In the genomic region with DNA sequence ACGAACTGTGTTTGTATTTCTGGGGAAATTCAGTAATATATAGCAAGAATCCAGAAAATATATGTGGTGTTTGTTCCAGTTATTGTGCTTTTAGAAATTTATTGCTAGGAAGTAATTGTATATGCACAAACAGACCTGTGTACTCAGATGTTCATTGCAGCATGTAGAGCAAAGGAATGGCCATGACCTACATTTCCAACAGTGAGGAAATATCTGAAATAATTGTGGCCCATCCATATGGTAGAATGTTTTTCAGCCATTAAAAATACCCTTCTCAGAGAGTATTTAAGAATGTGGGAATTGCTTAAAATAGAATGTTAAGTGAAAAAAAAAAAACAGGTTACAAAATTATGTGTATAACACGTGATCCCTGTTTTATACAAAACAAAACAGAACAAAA, we compare ENCODE assay signal across 28 cellular contexts.
DNase-seq lines count a peak whose midpoint lies in the region; ATAC-seq, FAIRE-seq and TF ChIP-seq lines count a peak whose summit lies in the region.
"Had no signal": no experiment of that assay in that cellular context is flagged by ENCODE, and none has a peak within 500 bp of the region (broad histone marks: within the 10 kb centered on the region; RNA-seq: fewer than 3 reads in every experiment).

No MANE protein-coding gene starts in this region.

- no peak for ATAC-seq in IMR-90 (ENCODE audit: low read depth)
- no peak for ATAC-seq in psoas muscle
- ATAC-seq: CD8-positive, alpha-beta T cell; Right ventricle myocardium inferior had no signal

- H2BK5ac ChIP-seq in IMR-90 (ENCODE audit: low read depth, low read length, poor library complexity, severe bottlenecking), result no peak overlapping the region

- no peaks in the 10 kb centered on the region for H3K79me1 ChIP-seq in IMR-90 (ENCODE audit: low read depth in 1 of 2, low read length in 2 of 2)

- H3K9me1 ChIP-seq in IMR-90 (ENCODE audit: insufficient read depth, low read length), result no peaks in the 10 kb centered on the region

- no peak overlapping the region for H3K14ac ChIP-seq in IMR-90 (replicated peaks; ENCODE audit: low read depth, low read length)

- POLR2A ChIA-PET in IMR-90 (lab: Charles Lee; ENCODE audit: unreplicated experiment), result no interaction called here

- in situ Hi-C loops in IMR-90 (cut with MboI; ENCODE audit: low sequenced_read_pairs), result no loop called here

- dilution Hi-C loops in IMR-90 (cut with HindIII; ENCODE audit: low sequenced_read_pairs, unreplicated experiment), result no loop called here

- H4K8ac ChIP-seq in IMR-90 (ENCODE audit: low read depth in 2 of 2, low read length in 2 of 2), result no peak overlapping the region

- H2AFZ ChIP-seq in IMR-90 (replicated peaks; ENCODE audit: low read length, poor library complexity), result no peak overlapping the region
- H2AFZ ChIP-seq: GM23248, PC-9 had no signal

- no peak overlapping the region for H2AK9ac ChIP-seq in IMR-90 (replicated peaks; ENCODE audit: low read depth, low read length, poor library complexity)

- no peak for TF ChIP-seq CTCF in AG10803 (conservative IDR thresholded peaks at IDR 0.05; ENCODE audit: low read length)
- TF ChIP-seq CTCF in IMR-90 (conservative IDR thresholded peaks at IDR 0.05; ENCODE audit: low read depth, low read length), result no peak
- TF ChIP-seq CTCF in psoas muscle (IDR thresholded peaks at IDR 0.05), result no peak
- no peak for TF ChIP-seq CTCF in sigmoid colon (IDR thresholded peaks at IDR 0.05)

- no peak overlapping the region for H3K27ac ChIP-seq in IMR-90 (ENCODE audit: insufficient read depth, low read length)
- no peak overlapping the region for H3K27ac ChIP-seq in psoas muscle
- no peak overlapping the region for H3K27ac ChIP-seq in sigmoid colon
- H3K27ac ChIP-seq: C4-2B, GM23248, KMS-11, PC-9, SJCRH30 had no signal

- TF ChIP-seq POLR2A in IMR-90 (IDR thresholded peaks at IDR 0.05; ENCODE audit: low read depth, low read length) (no peak), sigmoid colon (IDR thresholded peaks at IDR 0.05) (no peak)

- no peaks in the 10 kb centered on the region for H3K9me3 ChIP-seq in IMR-90 (ENCODE audit: control insufficient read depth, insufficient read depth, low read length)
- H3K9me3 ChIP-seq in psoas muscle, result no peaks in the 10 kb centered on the region
- H3K9me3 ChIP-seq in sigmoid colon, result no peaks in the 10 kb centered on the region
- H3K9me3 ChIP-seq: HAP-1, SJCRH30 had no signal

- no peak overlapping the region for H2BK120ac ChIP-seq in IMR-90 (ENCODE audit: low read depth, low read length)

- no TSS peak for BruUV-seq in IMR-90 (replicated peaks; lab: Mats Ljungman, UMichigan)

- no peak overlapping the region for H3K23ac ChIP-seq in IMR-90 (ENCODE audit: low read depth, low read length)

- CTCF ChIA-PET in IMR-90 (lab: Yijun Ruan, JAX), result interaction anchor here (0.7 to 0.9 kb wide), 2 partner anchors 141 to 236 kb away, joined by 3 to 4 read pairs; no protein-coding TSS in a partner anchor

- intact Hi-C loops in IMR-90 (cut with micrococcal nuclease) (no loop called here), psoas muscle (cut with DNase I) (no loop called here), sigmoid colon (cut with DNase I) (no loop called here)

- H3K36me3 ChIP-seq in IMR-90 (ENCODE audit: control insufficient read depth, insufficient read depth, low read length) (no peaks in the 10 kb centered on the region), psoas muscle (ENCODE audit: insufficient read depth in 1 of 2, low read depth in 1 of 2) (no peaks in the 10 kb centered on the region), sigmoid colon (no peaks in the 10 kb centered on the region)
- H3K36me3 ChIP-seq: HAP-1, SJCRH30 had no signal

- no CpG with 5 or more reads among the region's 2 CpGs for WGBS in IMR-90 (ENCODE audit: extremely low coverage in 2 of 2, insufficient read length in 1 of 2), 2 experiments
- WGBS in psoas muscle, 3 donors, result 74 to 82% (median 76%) methylated on average over 2 of the region's 2 CpGs
- WGBS in sigmoid colon, 2 donors, result 83 to 84% methylated on average over 2 of the region's 2 CpGs

- H2BK20ac ChIP-seq in IMR-90 (ENCODE audit: low read depth, low read length), result no peak overlapping the region

- H4K20me1 ChIP-seq in IMR-90 (ENCODE audit: insufficient read depth, low read length), result no peaks in the 10 kb centered on the region

- H3K27me3 ChIP-seq in IMR-90 (ENCODE audit: control insufficient read depth, insufficient read depth, low read length) (no peaks in the 10 kb centered on the region), psoas muscle (ENCODE audit: insufficient read depth in 3 of 3, low read length in 2 of 3) (no peaks in the 10 kb centered on the region), sigmoid colon (no peaks in the 10 kb centered on the region)
- H3K27me3 ChIP-seq: SJCRH30 had no signal

- DNase-seq in AG10803 (ENCODE audit: low read depth), result peak; percentile 88
- DNase-seq in IMR-90, result peak; percentile 62
- peak; percentile 17 for DNase-seq in cerebellum (ENCODE audit: low spot score)
- no peak for DNase-seq in activated CD4-positive, CD25-positive, alpha-beta regulatory T cell (lab: John Stamatoyannopoulos, UW)
- no peak for DNase-seq in effector CD4-positive, alpha-beta T cell
- DNase-seq in psoas muscle, result no peak
- no peak for DNase-seq in sigmoid colon
- DNase-seq: CD8-positive, alpha-beta T cell; DND-41; GM23248; HFFc6; MM.1S; NCI-H1048; NCI-H1417; NCI-H1694; NCI-H2029 treated with DMSO at 0.1 percent for 48 hours; NCI-H446 treated with DMSO at 0.1 percent for 48 hours; NCI-H526; NCI-H82; NK-92 treated with Interleukin-12 subunit alpha and Interleukin-12 subunit beta, amount 100 ng/mL, for 24 hours; PC-9; SJCRH30 had no signal

- H3K56ac ChIP-seq in IMR-90 (ENCODE audit: extremely low read depth, insufficient read depth, low read length), result no peak overlapping the region

- no peak overlapping the region for H3K9ac ChIP-seq in IMR-90 (ENCODE audit: low read depth, low read length)
- H3K9ac ChIP-seq: GM23248, KMS-11 had no signal

- H3K4ac ChIP-seq in IMR-90 (ENCODE audit: low read depth, low read length), result no peak overlapping the region

- no peak overlapping the region for H3K18ac ChIP-seq in IMR-90 (ENCODE audit: low read depth, low read length)

- no peak for TF ChIP-seq RAD21 in IMR-90 (IDR thresholded peaks at IDR 0.05; ENCODE audit: low read length)

- no peak overlapping the region for H2BK15ac ChIP-seq in IMR-90 (ENCODE audit: low read depth, low read length)

- H4K91ac ChIP-seq in IMR-90 (ENCODE audit: insufficient read depth, low read depth, low read length), result no peak overlapping the region

- H4K5ac ChIP-seq in IMR-90 (ENCODE audit: low read depth, low read length), result no peak overlapping the region

- H3K4me2 ChIP-seq in IMR-90 (ENCODE audit: low read depth, low read length), result no peak overlapping the region
- H3K4me2 ChIP-seq: KMS-11, PC-9 had no signal

- no peak overlapping the region for H2AK5ac ChIP-seq in IMR-90 (ENCODE audit: low read depth, low read length)

- peak; percentile 9 for FAIRE-seq in islet of Langerhans (lab: Jason Lieb, UNC)
- FAIRE-seq: GM18507 had no signal

- H3K4me3 ChIP-seq in AG10803 (ENCODE audit: low read length) (no peak overlapping the region), IMR-90 (ENCODE audit: insufficient read depth, low read depth, low read length) (no peak overlapping the region), psoas muscle (no peak overlapping the region), sigmoid colon (no peak overlapping the region)
- H3K4me3 ChIP-seq: GM23248, HAP-1, PC-9, SJCRH30 had no signal

- H3K4me1 ChIP-seq in IMR-90 (ENCODE audit: control insufficient read depth, insufficient read depth, low read length), result peaks cover 15% of the 10 kb centered on the region
- peaks cover 10% of the 10 kb centered on the region for H3K4me1 ChIP-seq in psoas muscle
- H3K4me1 ChIP-seq in sigmoid colon, result peaks cover 0 to 37% (median 25%) of the 10 kb centered on the region in 4 donors

- TF ChIP-seq EP300 in sigmoid colon (IDR thresholded peaks at IDR 0.05), result no peak

TF ChIP-seq in IMR-90, 13 proteins besides CTCF, POLR2A, EP300 and RAD21:
- no peak for TF ChIP-seq RCOR1 (IDR thresholded peaks at IDR 0.05; ENCODE audit: insufficient replicate concordance, low read length)
- no peak for TF ChIP-seq CHD1 (IDR thresholded peaks at IDR 0.05; ENCODE audit: low read depth, low read length)
- TF ChIP-seq CEBPB (IDR thresholded peaks at IDR 0.05; ENCODE audit: low read depth, low read length), result no peak
- TF ChIP-seq NFE2L2 (IDR thresholded peaks at IDR 0.05; ENCODE audit: low read depth, low read length), result no peak
- no peak for TF ChIP-seq FOS (IDR thresholded peaks at IDR 0.05; ENCODE audit: low read depth, low read length)
- TF ChIP-seq MXI1 (IDR thresholded peaks at IDR 0.05; ENCODE audit: borderline replicate concordance, low read depth, low read length), result no peak
- TF ChIP-seq, protein P1, sequence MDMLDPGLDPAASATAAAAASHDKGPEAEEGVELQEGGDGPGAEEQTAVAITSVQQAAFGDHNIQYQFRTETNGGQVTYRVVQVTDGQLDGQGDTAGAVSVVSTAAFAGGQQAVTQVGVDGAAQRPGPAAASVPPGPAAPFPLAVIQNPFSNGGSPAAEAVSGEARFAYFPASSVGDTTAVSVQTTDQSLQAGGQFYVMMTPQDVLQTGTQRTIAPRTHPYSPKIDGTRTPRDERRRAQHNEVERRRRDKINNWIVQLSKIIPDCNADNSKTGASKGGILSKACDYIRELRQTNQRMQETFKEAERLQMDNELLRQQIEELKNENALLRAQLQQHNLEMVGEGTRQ (IDR thresholded peaks at IDR 0.05; ENCODE audit: low read depth, low read length), result no peak
- TF ChIP-seq MAZ (IDR thresholded peaks at IDR 0.05; ENCODE audit: borderline replicate concordance, low read depth, low read length), result no peak
- TF ChIP-seq SMC3 (IDR thresholded peaks at IDR 0.05; ENCODE audit: low read depth, low read length), result no peak
- TF ChIP-seq BHLHE40 (IDR thresholded peaks at IDR 0.05; ENCODE audit: low read depth, low read length), result no peak
- TF ChIP-seq, protein P2, sequence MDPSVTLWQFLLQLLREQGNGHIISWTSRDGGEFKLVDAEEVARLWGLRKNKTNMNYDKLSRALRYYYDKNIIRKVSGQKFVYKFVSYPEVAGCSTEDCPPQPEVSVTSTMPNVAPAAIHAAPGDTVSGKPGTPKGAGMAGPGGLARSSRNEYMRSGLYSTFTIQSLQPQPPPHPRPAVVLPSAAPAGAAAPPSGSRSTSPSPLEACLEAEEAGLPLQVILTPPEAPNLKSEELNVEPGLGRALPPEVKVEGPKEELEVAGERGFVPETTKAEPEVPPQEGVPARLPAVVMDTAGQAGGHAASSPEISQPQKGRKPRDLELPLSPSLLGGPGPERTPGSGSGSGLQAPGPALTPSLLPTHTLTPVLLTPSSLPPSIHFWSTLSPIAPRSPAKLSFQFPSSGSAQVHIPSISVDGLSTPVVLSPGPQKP (IDR thresholded peaks at IDR 0.05; ENCODE audit: borderline replicate concordance, low read depth, low read length), result no peak
- TF ChIP-seq MAFK (IDR thresholded peaks at IDR 0.05; ENCODE audit: low read depth, low read length), result no peak
TF ChIP-seq in IMR-90: peak in this region for 0.

Comparison
In these comparisons a context has a peak if more than half of its experiments do, and no peak if none do; other contexts are left out.
1. DNase-seq: peak in AG10803 (single experiment), IMR-90 (single experiment) and cerebellum (single experiment); none in activated CD4-positive, CD25-positive, alpha-beta regulatory T cell (0 of 4), effector CD4-positive, alpha-beta T cell (single experiment), psoas muscle (0 of 2) and sigmoid colon (single experiment).